1 cellular context compared by ENCODE assay signal in genomic region chr20:62814060-62814708, GRCh38.
TF ChIP-seq lines count a peak whose summit lies in the region.

No MANE protein-coding gene starts in this region.

TF ChIP-seq in K562, 482 proteins besides CTCF, POLR2A, EP300 and RAD21:
- TF ChIP-seq POLR2AphosphoS5 (IDR thresholded peaks at IDR 0.05; ENCODE audit: control insufficient read depth, insufficient read depth, low read depth, low read length) (0 out of 2 replicates have a peak, but pooled peaks have one; percentile 4), KAT2B (IDR thresholded peaks at IDR 0.05; ENCODE audit: low read depth, low read length) (no peak), NR1H2 (CRISPR knock-in tag; IDR thresholded peaks at IDR 0.05) (no peak), HMGN3 (IDR thresholded peaks at IDR 0.05; ENCODE audit: borderline replicate concordance, extremely low read depth, insufficient read length, low read depth, low read length) (peak; percentile 52), POLR2G (IDR thresholded peaks at IDR 0.05; ENCODE audit: low read depth, low read length) (peak; percentile 73), POLR2AphosphoS2 (IDR thresholded peaks at IDR 0.05; ENCODE audit: low read length) (0 out of 2 replicates have a peak, but pooled peaks have one; percentile 66), TFAP4 (CRISPR knock-in tag; IDR thresholded peaks at IDR 0.05; ENCODE audit: borderline replicate concordance) (peak; percentile 22; the same call in 1 of the 2 replicates), CCNT2 (IDR thresholded peaks at IDR 0.05; ENCODE audit: borderline replicate concordance, extremely low read depth, insufficient read length, low read depth, low read length) (peak; percentile 6), RBFOX2 (IDR thresholded peaks at IDR 0.05; ENCODE audit: low read depth, low read length) (peak; percentile 55)
